9 cellular contexts compared by ENCODE assay signal in the genomic region with DNA sequence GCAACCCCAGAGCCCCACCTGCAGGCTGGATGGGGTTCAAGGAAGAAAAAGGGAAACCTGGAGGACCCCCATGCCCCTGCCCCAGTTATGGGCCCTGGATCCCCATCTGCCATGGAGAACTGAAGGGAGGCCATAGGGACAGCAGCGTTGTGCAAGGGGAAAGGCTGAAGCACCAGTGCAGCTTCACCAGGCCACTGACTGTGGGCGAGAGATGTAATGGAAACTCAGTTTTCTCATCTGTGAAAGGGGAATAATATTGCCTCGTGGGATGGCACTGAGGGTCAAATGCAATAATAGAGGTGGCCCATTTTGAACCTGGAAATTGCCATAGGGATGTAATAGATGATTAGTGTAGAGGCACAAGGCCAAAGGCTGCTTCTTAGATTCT. TPM values are rescaled to one million over a fixed set of nuclear protein-coding genes. Genes with fewer than 3 reads are reported as not detected.
A peak's percentile ranks its signal among the peaks of the same experiment; 100 is the strongest.
DNase-seq lines count a peak whose midpoint lies in the region; TF ChIP-seq lines count a peak whose summit lies in the region.
"Had no signal": no experiment of that assay in that cellular context is flagged by ENCODE, and none has a peak within 500 bp of the region (broad histone marks: within the 10 kb centered on the region; RNA-seq: fewer than 3 reads in every experiment).

No MANE protein-coding gene starts in this region.

- no peak overlapping the region for H3K4me2 ChIP-seq in SK-N-SH

- TF ChIP-seq CTCF in GM12865 (IDR thresholded peaks at IDR 0.05; ENCODE audit: insufficient read depth, low read depth, low read length, missing control alignments) = peak; percentile 40
- no peak for TF ChIP-seq CTCF in sigmoid colon (IDR thresholded peaks at IDR 0.05)
- no peak for TF ChIP-seq CTCF in SK-N-SH (IDR thresholded peaks at IDR 0.05)

- H3K9me3 ChIP-seq in HUES64 (ENCODE audit: insufficient read depth, low read depth, low read length) (no peaks in the 10 kb centered on the region), sigmoid colon (no peaks in the 10 kb centered on the region), SK-N-SH (no peaks in the 10 kb centered on the region)
- H3K9me3 ChIP-seq in effector memory CD4-positive, alpha-beta T cell (ENCODE audit: control insufficient read depth, low read length) = no peaks in the 10 kb centered on the region

- TF ChIP-seq EP300 in sigmoid colon (IDR thresholded peaks at IDR 0.05) = no peak
- no peak for TF ChIP-seq EP300 in SK-N-SH (IDR thresholded peaks at IDR 0.05; ENCODE audit: borderline replicate concordance in 1 of 2, low read depth in 1 of 2, low read length in 1 of 2)

- 0 out of 2 replicates have a peak, but pooled peaks cover 2% of the 10 kb centered on the region for H3K36me3 ChIP-seq in HUES64 (ENCODE audit: insufficient read depth, low read length)
- no peaks in the 10 kb centered on the region for H3K36me3 ChIP-seq in effector memory CD4-positive, alpha-beta T cell (ENCODE audit: control insufficient read depth, insufficient read depth, low read length)
- peaks cover 0 to 2% (median 0%) of the 10 kb centered on the region in 4 donors for H3K36me3 ChIP-seq in sigmoid colon
- no peaks in the 10 kb centered on the region for H3K36me3 ChIP-seq in SK-N-SH (replicated peaks in 1 of 2; ENCODE audit: control insufficient read depth in 1 of 2, insufficient read depth in 2 of 2, low read length in 1 of 2)

- H2AFZ ChIP-seq in SK-N-SH (ENCODE audit: low read depth) = no peak overlapping the region

- peak overlapping the region; percentile 94 for H3K4me3 ChIP-seq in GM12865 (ENCODE audit: low read depth, low read length)
- H3K4me3 ChIP-seq in HUES64 (ENCODE audit: low read length) = no peak overlapping the region
- peak overlapping the region; percentile 98 for H3K4me3 ChIP-seq in effector memory CD4-positive, alpha-beta T cell (ENCODE audit: insufficient read depth, low read depth, low read length, poor library complexity, severe bottlenecking)
- H3K4me3 ChIP-seq in sigmoid colon = no peak overlapping the region
- H3K4me3 ChIP-seq in SK-N-SH (ENCODE audit: low read depth in 2 of 2, low read length in 1 of 2) = no peak overlapping the region

- intact Hi-C loops in sigmoid colon (cut with DNase I) = no loop called here

- POLR2A ChIA-PET in SK-N-SH (lab: Yijun Ruan, JAX) = interaction anchor here (3.9 kb wide), 1 partner anchor 13 kb away, joined by 23 read pairs; a partner anchor contains a TSS

- no peak for TF ChIP-seq RAD21 in SK-N-SH (IDR thresholded peaks at IDR 0.05; ENCODE audit: low read length)

- CTCF ChIA-PET in SK-N-SH (lab: Yijun Ruan, JAX) = interaction anchor here (0.6 to 2.7 kb wide), 6 partner anchors 13 to 89 kb away, joined by 3 to 14 read pairs (median 3); a partner anchor contains a TSS

- H3F3A ChIP-seq in SK-N-SH (replicated peaks; ENCODE audit: insufficient read depth) = no peaks in the 10 kb centered on the region

- no peaks in the 10 kb centered on the region for H4K20me1 ChIP-seq in SK-N-SH (ENCODE audit: insufficient read depth)

- TF ChIP-seq POLR2A in sigmoid colon (IDR thresholded peaks at IDR 0.05) = no peak

- 79% methylated on average over 3 of the region's 3 CpGs for WGBS in HUES64
- 50 to 58% methylated on average over 3 of the region's 3 CpGs for WGBS in sigmoid colon, 2 donors
- 82% methylated on average over 3 of the region's 3 CpGs for WGBS in SK-N-SH (ENCODE audit: low lambda C conversion rate)

- no peaks in the 10 kb centered on the region for H3K9me2 ChIP-seq in SK-N-SH

- H3K27ac ChIP-seq in HUES64 (ENCODE audit: low read depth, low read length) (peak overlapping the region; percentile 95), sigmoid colon (peak overlapping the region; percentile 68 to 88 (median 78)), SK-N-SH (ENCODE audit: low read depth in 2 of 2, low read length in 1 of 2) (no peak overlapping the region; a peak in 1 of 4 replicates)
- peak overlapping the region; percentile 98 for H3K27ac ChIP-seq in effector memory CD4-positive, alpha-beta T cell (ENCODE audit: insufficient read depth, low read length, poor library complexity, severe bottlenecking)

- peaks cover 33% of the 10 kb centered on the region for H3K4me1 ChIP-seq in HUES64 (ENCODE audit: insufficient read depth, low read length)
- peaks cover 89% of the 10 kb centered on the region for H3K4me1 ChIP-seq in effector memory CD4-positive, alpha-beta T cell (ENCODE audit: control insufficient read depth, insufficient read depth, low read length, poor library complexity, severe bottlenecking)
- H3K4me1 ChIP-seq in sigmoid colon = peaks cover 0 to 38% (median 30%) of the 10 kb centered on the region in 4 donors
- H3K4me1 ChIP-seq in SK-N-SH (ENCODE audit: control insufficient read depth in 1 of 2, insufficient read depth in 2 of 2, low read depth in 1 of 2, low read length in 1 of 2) = peaks cover 0 to 34% of the 10 kb centered on the region in 2 experiments; a peak in 1 of 4 replicates

- DNase-seq in GM12865 (ENCODE audit: low read depth) (no peak), sigmoid colon (no peak), SK-N-SH (no peak), H4 (ENCODE audit: low spot score) (no peak), SIG-M5 treated with dmso at 0.1 percent for 504 hours (lab: John Stamatoyannopoulos, UW; ENCODE audit: unreplicated experiment) (no peak), SHP77 (lab: John Stamatoyannopoulos, UW) (no peak)
- no peak for DNase-seq in effector memory CD4-positive, alpha-beta T cell

- peak overlapping the region; percentile 60 for H3K9ac ChIP-seq in HUES64 (ENCODE audit: low read depth, low read length)
- H3K9ac ChIP-seq in SK-N-SH = no peak overlapping the region

- H3K27me3 ChIP-seq in HUES64 (ENCODE audit: insufficient read depth, low read length) (no peaks in the 10 kb centered on the region), sigmoid colon (peaks cover 0 to 18% (median 0%) of the 10 kb centered on the region in 3 donors), SK-N-SH (ENCODE audit: insufficient read depth) (no peaks in the 10 kb centered on the region)
- no peaks in the 10 kb centered on the region for H3K27me3 ChIP-seq in effector memory CD4-positive, alpha-beta T cell (replicated peaks; ENCODE audit: control insufficient read depth, insufficient read depth, low read length, poor library complexity, severe bottlenecking)

- H3K79me2 ChIP-seq in SK-N-SH (ENCODE audit: insufficient read depth) = no peaks in the 10 kb centered on the region

TF ChIP-seq in SK-N-SH, 30 proteins besides CTCF, POLR2A, EP300 and RAD21:
- TF ChIP-seq NFIC (IDR thresholded peaks at IDR 0.05; ENCODE audit: borderline replicate concordance) (no peak), POLR2AphosphoS5 (IDR thresholded peaks at IDR 0.05; ENCODE audit: low read depth, low read length) (no peak), NRF1 (IDR thresholded peaks at IDR 0.05; ENCODE audit: low read depth, low read length) (no peak)

RNA-seq across cellular contexts. Expression of a gene that starts 9.9 kb away (rescaled TPM):
- polyA plus RNA-seq in HUES64 (2013, experiment 1 of 2) = 9.3 TPM
- polyA plus RNA-seq in HUES64 (2013, experiment 2 of 2) = 12.2 TPM
- 10 to 100 TPM; 12.5 to 28.4 (median 17.0) TPM for total RNA-seq in sigmoid colon
- polyA plus RNA-seq in sigmoid colon (1 to 10 TPM in 2 of 3 donors, under 1 TPM in 1; 0.69 to 7.2 (median 3.6) TPM), SK-N-SH (2012; rRNA removed) (0.79 and 1.9 TPM in 2 replicates)
- polyA plus RNA-seq in SK-N-SH (2012; cell fraction: cytosol; rRNA removed) = 0.28 and 0.97 TPM in 2 replicates
- 4.8 and 8.3 TPM in 2 replicates for polyA plus RNA-seq in SK-N-SH (2012; cell fraction: nucleus; rRNA removed)
- not detected in 2 replicates for total RNA-seq in H4 (2014; rRNA removed; shearing (Covaris generic))
- total RNA-seq: dermis microvascular lymphatic vessel endothelial cell had no signal

RNA-seq across cellular contexts. Expression of a gene that starts 13.6 kb away (rescaled TPM):
- polyA plus RNA-seq in HUES64 (2013, experiment 1 of 2) = 73.2 TPM
- polyA plus RNA-seq in HUES64 (2013, experiment 2 of 2) = 79.8 TPM
- 10 to 100 TPM; 50.5 to 65.3 (median 57.4) TPM for total RNA-seq in sigmoid colon
- polyA plus RNA-seq in sigmoid colon = 100 to 1,000 TPM in 1 of 3 donors, 10 to 100 TPM in 2; 90.1 to 114 (median 99.3) TPM
- 165 and 205 TPM in 2 replicates for polyA plus RNA-seq in SK-N-SH (2012; rRNA removed)
- polyA plus RNA-seq in SK-N-SH (2012; cell fraction: cytosol; rRNA removed) = 216 and 229 TPM in 2 replicates
- 54.9 and 92.8 TPM in 2 replicates for polyA plus RNA-seq in SK-N-SH (2012; cell fraction: nucleus; rRNA removed)
- 94.2 and 99.9 TPM in 2 replicates for total RNA-seq in H4 (2014; rRNA removed; shearing (Covaris generic))

RNA-seq across cellular contexts. Expression of a gene that starts 57.7 kb away (rescaled TPM):
- not detected for polyA plus RNA-seq in HUES64 (2013, experiment 1 of 2)
- not detected for polyA plus RNA-seq in HUES64 (2013, experiment 2 of 2)
- total RNA-seq in sigmoid colon = under 1 TPM in 1 of 4 donors, not detected in 3; 0.36 TPM
- polyA plus RNA-seq in sigmoid colon (under 1 TPM in 1 of 3 donors, not detected in 2; 0.44 TPM), SK-N-SH (2012; rRNA removed) (not detected in 2 replicates)
- polyA plus RNA-seq in SK-N-SH (2012; cell fraction: cytosol; rRNA removed) = not detected in 2 replicates
- not detected in 2 replicates for polyA plus RNA-seq in SK-N-SH (2012; cell fraction: nucleus; rRNA removed)
- total RNA-seq in H4 (2014; rRNA removed; shearing (Covaris generic)) = not detected in 2 replicates
- total RNA-seq: dermis microvascular lymphatic vessel endothelial cell had no signal

Comparison
In these comparisons a context has a peak if more than half of its experiments do, and no peak if none do; other contexts are left out.
1. H3K4me3 ChIP-seq: peak in GM12865 (single experiment) and effector memory CD4-positive, alpha-beta T cell (single experiment); none in HUES64 (single experiment), sigmoid colon (0 of 4) and SK-N-SH (0 of 2).
2. H3K27ac ChIP-seq: peak in HUES64 (single experiment), effector memory CD4-positive, alpha-beta T cell (single experiment) and sigmoid colon (4 of 4); none in SK-N-SH (0 of 2).
3. RNA of a gene that starts 9.9 kb away (total RNA-seq): 12.5 to 28.4 TPM in sigmoid colon; not detected in H4; every median in the first group is over 10 times any median in the second.